ENCODE assay signal across 10 cellular contexts in genomic region chr11:33716236-33716635, GRCh38. TPM values are rescaled to one million over a fixed set of nuclear protein-coding genes. Genes with fewer than 3 reads are reported as not detected.
DNase-seq lines count a peak whose midpoint lies in the region; ATAC-seq and TF ChIP-seq lines count a peak whose summit lies in the region.
"Had no signal": no experiment of that assay in that cellular context is flagged by ENCODE, and none has a peak within 500 bp of the region (broad histone marks: within the 10 kb centered on the region; RNA-seq: fewer than 3 reads in every experiment).

No MANE protein-coding gene starts in this region.

- no peak for DNase-seq in CD4-positive, alpha-beta T cell
- DNase-seq in HT1080 (ENCODE audit: low read depth) (peak; percentile 55), body of pancreas (peak in 2 of 4 donors; percentile 32 to 46), lung microvascular endothelial cell (ENCODE audit: low read depth in 2 of 2) (peak; percentile 58 to 64), Peyer's patch (no peak), NCI-H1930 (lab: John Stamatoyannopoulos, UW) (no peak)
- DNase-seq in activated CD8-positive, alpha-beta memory T cell treated with anti-CD3 and anti-CD28 coated beads, Interleukin-2, amount 50 U/mL, for 4 hours: no peak
- DNase-seq: NCI-H510A had no signal

- H3K4me1 ChIP-seq in body of pancreas (peaks cover 40% of the 10 kb centered on the region), Peyer's patch (peaks cover 0 to 23% (median 0%) of the 10 kb centered on the region in 4 donors)

- H3K27ac ChIP-seq in CD4-positive, alpha-beta T cell (ENCODE audit: low read depth, low read length): no peak overlapping the region
- peak overlapping the region; percentile 4 to 43 (median 22) for H3K27ac ChIP-seq in body of pancreas
- peak overlapping the region in 1 of 4 donors; percentile 10 for H3K27ac ChIP-seq in Peyer's patch
- H3K27ac ChIP-seq: neutrophil had no signal

- H3K27ac Mint-ChIP-seq in CD4-positive, alpha-beta T cell: no peak overlapping the region

- peaks cover 70% of the 10 kb centered on the region for H3K36me3 Mint-ChIP-seq in CD4-positive, alpha-beta T cell (ENCODE audit: low read depth)

- H3K9me3 Mint-ChIP-seq in CD4-positive, alpha-beta T cell: no peaks in the 10 kb centered on the region

- CTCF ChIA-PET in CD4-positive, alpha-beta T cell (lab: Charles Lee): interaction anchor here (1.2 to 2.2 kb wide), 6 partner anchors 9 to 38 kb away, joined by 3 to 15 read pairs (median 4); partner anchors contain the start of gene CD59

- H3K4me1 Mint-ChIP-seq in CD4-positive, alpha-beta T cell (ENCODE audit: low read depth): peaks cover 4% of the 10 kb centered on the region

- intact Hi-C loops in CD4-positive, alpha-beta T cell (cut with DNase I, micrococcal nuclease): loop anchor here in 1 of 2 experiments (1.0 kb wide), 1 partner anchor 113 kb away; no protein-coding TSS in a partner anchor
- intact Hi-C loops in body of pancreas (cut with DNase I): no loop called here

- TF ChIP-seq POLR2A in body of pancreas (IDR thresholded peaks at IDR 0.05) (no peak), Peyer's patch (IDR thresholded peaks at IDR 0.05) (no peak)

- H3K9me3 ChIP-seq in CD4-positive, alpha-beta T cell (ENCODE audit: control insufficient read depth, low read length): no peaks in the 10 kb centered on the region
- H3K9me3 ChIP-seq in body of pancreas (no peaks in the 10 kb centered on the region), Peyer's patch (no peaks in the 10 kb centered on the region)
- H3K9me3 ChIP-seq: neutrophil had no signal

- H3K36me3 ChIP-seq in body of pancreas (replicated peaks in 1 of 2; ENCODE audit: insufficient read depth in 1 of 2, low read depth in 2 of 2) (peaks cover 6 to 13% of the 10 kb centered on the region in 2 donors), Peyer's patch (peaks cover 0 to 36% (median 0%) of the 10 kb centered on the region in 3 donors)

- no peak for ATAC-seq in CD4-positive, alpha-beta T cell (ENCODE audit: poor library complexity)
- ATAC-seq in body of pancreas (no peak), HG03025 (IDR thresholded peaks at IDR 0.05; ENCODE audit: low FRiP score, unreplicated experiment) (no peak)

- no peak overlapping the region for H3K4me3 Mint-ChIP-seq in CD4-positive, alpha-beta T cell

- TF ChIP-seq CTCF in CD4-positive, alpha-beta T cell (IDR thresholded peaks at IDR 0.05): peak; percentile 22
- peak in 6 of 7 experiments; percentile 13 to 46 (median 21) for TF ChIP-seq CTCF in body of pancreas (IDR thresholded peaks at IDR 0.05)
- TF ChIP-seq CTCF in Peyer's patch (IDR thresholded peaks at IDR 0.05): peak in 3 of 6 experiments; percentile 22 to 48 (median 26)

- H3K27me3 Mint-ChIP-seq in CD4-positive, alpha-beta T cell: no peaks in the 10 kb centered on the region

- 24 to 47% methylated on average over 2 of the region's 2 CpGs for WGBS in body of pancreas, 2 donors

- POLR2A ChIA-PET in CD4-positive, alpha-beta T cell (lab: Charles Lee): interaction anchor here (0.7 to 1.7 kb wide), 2 partner anchors 20 to 419 kb away, joined by 4 to 5 read pairs; partner anchors contain the start of gene CD59

- no peak overlapping the region for H3K4me3 ChIP-seq in body of pancreas
- no peak overlapping the region for H3K4me3 ChIP-seq in Peyer's patch

- H3K27me3 ChIP-seq in CD4-positive, alpha-beta T cell (ENCODE audit: control insufficient read depth, insufficient read depth, low read length): no peaks in the 10 kb centered on the region
- H3K27me3 ChIP-seq in body of pancreas (no peaks in the 10 kb centered on the region), Peyer's patch (no peaks in the 10 kb centered on the region)
- H3K27me3 ChIP-seq: neutrophil had no signal

RNA-seq across cellular contexts. Expression of gene C11orf91, which starts 15.6 kb away (rescaled TPM):
- total RNA-seq in CD4-positive, alpha-beta T cell: under 1 TPM in 1 of 2 experiments, not detected in 1; 0.45 TPM
- total RNA-seq in HT1080 (2014; rRNA removed; shearing (Covaris generic)): 0.11 and 1.2 TPM in 2 replicates
- polyA plus RNA-seq in HT1080 (2015; cell fraction: cytosol; rRNA removed): not detected in 2 replicates
- 1.3 and 1.9 TPM in 2 replicates for polyA plus RNA-seq in HT1080 (2015; cell fraction: nucleus; rRNA removed)
- not detected for total RNA-seq in body of pancreas
- total RNA-seq in lung microvascular endothelial cell: under 0.01 TPM in 1 of 2 replicates, not detected in the other
- total RNA-seq in Peyer's patch: not detected

RNA-seq across cellular contexts. Expression of gene CD59, which starts 20.0 kb away (rescaled TPM):
- total RNA-seq in CD4-positive, alpha-beta T cell: 10 to 100 TPM; 35.2 to 37.8 TPM
- 551 and 728 TPM in 2 replicates for total RNA-seq in HT1080 (2014; rRNA removed; shearing (Covaris generic))
- 872 and 957 TPM in 2 replicates for polyA plus RNA-seq in HT1080 (2015; cell fraction: cytosol; rRNA removed)
- polyA plus RNA-seq in HT1080 (2015; cell fraction: nucleus; rRNA removed): 650 and 657 TPM in 2 replicates
- total RNA-seq in body of pancreas: 100 to 1,000 TPM in 1 of 2 donors, 10 to 100 TPM in 1; 68.2 to 194 TPM
- 530 and 1,137 TPM in 2 replicates for total RNA-seq in lung microvascular endothelial cell
- total RNA-seq in Peyer's patch: 10 to 100 TPM; 48.7 to 85.1 (median 56.1) TPM

RNA-seq across cellular contexts. Expression of gene FBXO3, which starts 58.1 kb away (rescaled TPM):
- 10 to 100 TPM; 62.0 to 63.4 TPM for total RNA-seq in CD4-positive, alpha-beta T cell
- 18.6 and 22.0 TPM in 2 replicates for total RNA-seq in HT1080 (2014; rRNA removed; shearing (Covaris generic))
- 35.5 and 36.5 TPM in 2 replicates for polyA plus RNA-seq in HT1080 (2015; cell fraction: cytosol; rRNA removed)
- polyA plus RNA-seq in HT1080 (2015; cell fraction: nucleus; rRNA removed): 61.1 and 68.3 TPM in 2 replicates
- total RNA-seq in body of pancreas: 10 to 100 TPM; 24.7 to 40.5 TPM
- total RNA-seq in lung microvascular endothelial cell: 20.0 and 29.0 TPM in 2 replicates
- 10 to 100 TPM; 25.6 to 42.9 (median 27.8) TPM for total RNA-seq in Peyer's patch

Comparison
In these comparisons a context has a peak if more than half of its experiments do, and no peak if none do; other contexts are left out.
1. DNase-seq: peak in HT1080 (single experiment) and lung microvascular endothelial cell (2 of 2); none in CD4-positive, alpha-beta T cell (0 of 10), Peyer's patch (0 of 3), NCI-H1930 (0 of 2) and activated CD8-positive, alpha-beta memory T cell treated with anti-CD3 and anti-CD28 coated beads, Interleukin-2, amount 50 U/mL, for 4 hours (single experiment).